ENCODE assay signal across 8 cellular contexts in the genomic region with DNA sequence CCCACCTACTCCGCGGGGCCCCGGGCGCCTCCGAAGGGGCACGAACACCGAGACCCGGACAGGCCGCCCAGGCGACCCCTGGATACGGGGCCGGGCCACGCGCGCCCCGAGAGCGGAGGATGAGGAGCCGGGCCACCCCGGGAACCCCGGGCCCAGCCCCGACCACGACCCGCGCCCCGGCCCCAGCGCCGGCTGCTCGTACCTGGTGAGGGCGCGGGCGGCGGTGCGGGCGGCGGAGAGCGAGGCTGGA. TPM values are rescaled to one million over a fixed set of nuclear protein-coding genes. Genes with fewer than 3 reads are reported as not detected.
DNase-seq lines count a peak whose midpoint lies in the region; ATAC-seq and TF ChIP-seq lines count a peak whose summit lies in the region.

No MANE protein-coding gene starts in this region.

- no peak overlapping the region for H3K14ac ChIP-seq in IMR-90 (replicated peaks; ENCODE audit: low read depth, low read length)

- no peak overlapping the region for H2BK15ac ChIP-seq in IMR-90 (ENCODE audit: low read depth, low read length)

- peak overlapping the region; percentile 98 for H2AK9ac ChIP-seq in IMR-90 (replicated peaks; ENCODE audit: low read depth, low read length, poor library complexity)

- no peak overlapping the region for H3K18ac ChIP-seq in IMR-90 (ENCODE audit: low read depth, low read length)

- peaks cover 37% of the 10 kb centered on the region for H3K79me2 ChIP-seq in osteoblast (ENCODE audit: insufficient read depth, low read length)

- POLR2A ChIA-PET in IMR-90 (lab: Charles Lee; ENCODE audit: unreplicated experiment): interaction anchor here (0.6 to 1.5 kb wide), 2 partner anchors 60 to 243 kb away, joined by 3 to 4 read pairs; a partner anchor contains a TSS

- H3K4me3 ChIP-seq in IMR-90 (ENCODE audit: insufficient read depth, low read depth, low read length) (peak overlapping the region; percentile 54), osteoblast (ENCODE audit: insufficient read depth, low read length) (peak overlapping the region; percentile 78)

- H3K4me1 ChIP-seq in IMR-90 (ENCODE audit: control insufficient read depth, insufficient read depth, low read length) (peaks cover 13% of the 10 kb centered on the region), osteoblast (ENCODE audit: insufficient read depth, low read length) (peaks cover 17% of the 10 kb centered on the region)

- BruUV-seq in IMR-90 (replicated peaks; lab: Mats Ljungman, UMichigan): no TSS peak

- TF ChIP-seq POLR2A in IMR-90 (IDR thresholded peaks at IDR 0.05; ENCODE audit: low read depth, low read length): no peak

- peak overlapping the region; percentile 83 for H3K4me3 Mint-ChIP-seq in dendritic cell treated with granulocyte-macrophage colony-stimulating factor and Interleukin-4, amounts not matched to agents 40 ng/mL and 50 ng/mL, for 4 days

- H4K5ac ChIP-seq in IMR-90 (ENCODE audit: low read depth, low read length): no peak overlapping the region

- H3K79me1 ChIP-seq in IMR-90 (ENCODE audit: low read depth in 1 of 2, low read length in 2 of 2): peaks cover 0 to 56% of the 10 kb centered on the region in 2 experiments

- TF ChIP-seq CTCF in IMR-90 (conservative IDR thresholded peaks at IDR 0.05; ENCODE audit: low read depth, low read length) (no peak), osteoblast (IDR thresholded peaks at IDR 0.05; ENCODE audit: extremely low read depth, low read depth, low read length) (no peak)

- in situ Hi-C loops in IMR-90 (cut with MboI; ENCODE audit: low sequenced_read_pairs): no loop called here

- H3K9me1 ChIP-seq in IMR-90 (ENCODE audit: insufficient read depth, low read length): peaks cover 5% of the 10 kb centered on the region; the same call in 1 of the 2 replicates

- H3K9me3 Mint-ChIP-seq in dendritic cell treated with granulocyte-macrophage colony-stimulating factor and Interleukin-4, amounts not matched to agents 40 ng/mL and 50 ng/mL, for 4 days: no peaks in the 10 kb centered on the region

- H4K8ac ChIP-seq in IMR-90 (ENCODE audit: low read depth in 2 of 2, low read length in 2 of 2): peak overlapping the region in 1 of 2 experiments; percentile 49; a peak in 1 of 4 replicates

- peak overlapping the region; percentile 87 for H3K9ac ChIP-seq in IMR-90 (ENCODE audit: low read depth, low read length)

- peaks cover 31% of the 10 kb centered on the region for H4K20me1 ChIP-seq in IMR-90 (ENCODE audit: insufficient read depth, low read length)
- H4K20me1 ChIP-seq in osteoblast (ENCODE audit: insufficient read depth, low read length): peaks cover 25% of the 10 kb centered on the region

- no peak for TF ChIP-seq RAD21 in IMR-90 (IDR thresholded peaks at IDR 0.05; ENCODE audit: low read length)

- dilution Hi-C loops in IMR-90 (cut with HindIII; ENCODE audit: low sequenced_read_pairs, unreplicated experiment): no loop called here

- H3K9me3 ChIP-seq in IMR-90 (ENCODE audit: control insufficient read depth, insufficient read depth, low read length) (no peaks in the 10 kb centered on the region), osteoblast (ENCODE audit: low read depth, low read length) (no peaks in the 10 kb centered on the region)

- H2BK5ac ChIP-seq in IMR-90 (ENCODE audit: low read depth, low read length, poor library complexity, severe bottlenecking): peak overlapping the region; percentile 44

- H3K27ac Mint-ChIP-seq in dendritic cell treated with granulocyte-macrophage colony-stimulating factor and Interleukin-4, amounts not matched to agents 40 ng/mL and 50 ng/mL, for 4 days: peak overlapping the region; percentile 80

- H2AFZ ChIP-seq in IMR-90 (replicated peaks; ENCODE audit: low read length, poor library complexity) (peak overlapping the region; percentile 88), osteoblast (ENCODE audit: low read length) (no peak overlapping the region)

- peaks cover 58% of the 10 kb centered on the region for H3K36me3 Mint-ChIP-seq in dendritic cell treated with granulocyte-macrophage colony-stimulating factor and Interleukin-4, amounts not matched to agents 40 ng/mL and 50 ng/mL, for 4 days (ENCODE audit: low read depth)

- CTCF ChIA-PET in IMR-90 (lab: Yijun Ruan, JAX): no interaction called here

- H3K27ac ChIP-seq in IMR-90 (ENCODE audit: insufficient read depth, low read length): peak overlapping the region; percentile 74
- peak overlapping the region; percentile 51 for H3K27ac ChIP-seq in osteoblast (ENCODE audit: low read depth, low read length)

- H3K23ac ChIP-seq in IMR-90 (ENCODE audit: low read depth, low read length): no peak overlapping the region

- H2BK120ac ChIP-seq in IMR-90 (ENCODE audit: low read depth, low read length): no peak overlapping the region

- H3K36me3 ChIP-seq in IMR-90 (ENCODE audit: control insufficient read depth, insufficient read depth, low read length) (peaks cover 25% of the 10 kb centered on the region), osteoblast (ENCODE audit: insufficient read depth, low read length) (peaks cover 24% of the 10 kb centered on the region)

- peaks cover 34% of the 10 kb centered on the region for H3K4me1 Mint-ChIP-seq in dendritic cell treated with granulocyte-macrophage colony-stimulating factor and Interleukin-4, amounts not matched to agents 40 ng/mL and 50 ng/mL, for 4 days (ENCODE audit: low read depth)

- no peak overlapping the region for H3K4ac ChIP-seq in IMR-90 (ENCODE audit: low read depth, low read length)

- no peak overlapping the region for H4K91ac ChIP-seq in IMR-90 (ENCODE audit: insufficient read depth, low read depth, low read length)

- no peak overlapping the region for H2BK20ac ChIP-seq in IMR-90 (ENCODE audit: low read depth, low read length)

- H3K4me2 ChIP-seq in IMR-90 (ENCODE audit: low read depth, low read length): peak overlapping the region; percentile 83; the same call in 1 of the 2 replicates
- H3K4me2 ChIP-seq in osteoblast (ENCODE audit: insufficient read depth, low read length): peak overlapping the region; percentile 91

- intact Hi-C loops in IMR-90 (cut with micrococcal nuclease): loop anchor here (1.0 to 2.0 kb wide), 3 partner anchors 56 to 67 kb away; a partner anchor contains a TSS
- intact Hi-C loops in dendritic cell treated with granulocyte-macrophage colony-stimulating factor and Interleukin-4, amounts not matched to agents 40 ng/mL and 50 ng/mL, for 4 days (cut with micrococcal nuclease): no loop called here

- H3K27me3 ChIP-seq in IMR-90 (ENCODE audit: control insufficient read depth, insufficient read depth, low read length) (no peaks in the 10 kb centered on the region), osteoblast (ENCODE audit: insufficient read depth, low read length) (no peaks in the 10 kb centered on the region)

- H3K27me3 Mint-ChIP-seq in dendritic cell treated with granulocyte-macrophage colony-stimulating factor and Interleukin-4, amounts not matched to agents 40 ng/mL and 50 ng/mL, for 4 days: peaks cover 5% of the 10 kb centered on the region

- 0 out of 2 replicates have a peak overlapping the region, but pooled peaks have one; percentile 17 for H3K56ac ChIP-seq in IMR-90 (ENCODE audit: extremely low read depth, insufficient read depth, low read length)

- WGBS in IMR-90 (ENCODE audit: extremely low coverage in 2 of 2, insufficient read length in 1 of 2), 2 experiments: 0% methylated on average over 29 of the region's 36 CpGs; no CpG with 5 or more reads in 1 of the 2 experiments

- DNase-seq in IMR-90 (no peak), osteoblast (ENCODE audit: insufficient read length, low spot score, missing footprints) (no peak), HT-29 (ENCODE audit: low spot score) (no peak), AG20443 (ENCODE audit: low spot score) (no peak), SW480 (ENCODE audit: low spot score) (no peak)
- no peak for DNase-seq in stimulated activated CD4-positive, alpha-beta T cell treated with anti-CD3 and anti-CD28 coated beads, Interleukin-4, amount 100 ng/mL, for 1 hour

- peak; percentile 12 for ATAC-seq in GM18858 (IDR thresholded peaks at IDR 0.05; ENCODE audit: unreplicated experiment)
- peak; percentile 2 for ATAC-seq in IMR-90 (ENCODE audit: low read depth)

- peak overlapping the region; percentile 8; the same call in 1 of the 2 replicates for H2AK5ac ChIP-seq in IMR-90 (ENCODE audit: low read depth, low read length)

TF ChIP-seq in IMR-90, 13 proteins besides CTCF, POLR2A, EP300 and RAD21 (continues in another document):
- no peak for TF ChIP-seq RCOR1 (IDR thresholded peaks at IDR 0.05; ENCODE audit: insufficient replicate concordance, low read length)
- no peak for TF ChIP-seq SMC3 (IDR thresholded peaks at IDR 0.05; ENCODE audit: low read depth, low read length)
- TF ChIP-seq, protein P1, sequence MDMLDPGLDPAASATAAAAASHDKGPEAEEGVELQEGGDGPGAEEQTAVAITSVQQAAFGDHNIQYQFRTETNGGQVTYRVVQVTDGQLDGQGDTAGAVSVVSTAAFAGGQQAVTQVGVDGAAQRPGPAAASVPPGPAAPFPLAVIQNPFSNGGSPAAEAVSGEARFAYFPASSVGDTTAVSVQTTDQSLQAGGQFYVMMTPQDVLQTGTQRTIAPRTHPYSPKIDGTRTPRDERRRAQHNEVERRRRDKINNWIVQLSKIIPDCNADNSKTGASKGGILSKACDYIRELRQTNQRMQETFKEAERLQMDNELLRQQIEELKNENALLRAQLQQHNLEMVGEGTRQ (IDR thresholded peaks at IDR 0.05; ENCODE audit: low read depth, low read length): no peak

RNA-seq across cellular contexts. Expression of a gene that starts 0.2 kb away (rescaled TPM):
- total RNA-seq in IMR-90 (2012; rRNA removed) (12.4 and 15.3 TPM in 2 replicates), osteoblast (120 and 142 TPM in 2 replicates)
- polyA plus RNA-seq in IMR-90 (2012; rRNA removed): 56.0 and 68.5 TPM in 2 replicates
- polyA plus RNA-seq in IMR-90 (2012; cell fraction: cytosol; rRNA removed): 22.8 and 57.7 TPM in 2 replicates
- polyA plus RNA-seq in IMR-90 (2012; cell fraction: nucleus; rRNA removed; ENCODE audit: low replicate concordance): 126 and 440 TPM in 2 replicates
- total RNA-seq in HT-29 (2014; rRNA removed; shearing (Covaris generic)): 477 and 592 TPM in 2 replicates

RNA-seq across cellular contexts. Expression of a gene that starts 32.2 kb away (rescaled TPM):
- total RNA-seq in IMR-90 (2012; rRNA removed) (26.9 and 29.0 TPM in 2 replicates), osteoblast (43.8 and 43.9 TPM in 2 replicates)
- polyA plus RNA-seq in IMR-90 (2012; rRNA removed): 76.9 and 95.3 TPM in 2 replicates
- polyA plus RNA-seq in IMR-90 (2012; cell fraction: cytosol; rRNA removed): 60.1 and 65.0 TPM in 2 replicates
- polyA plus RNA-seq in IMR-90 (2012; cell fraction: nucleus; rRNA removed; ENCODE audit: low replicate concordance): 435 and 1,044 TPM in 2 replicates
- total RNA-seq in HT-29 (2014; rRNA removed; shearing (Covaris generic)): 320 and 339 TPM in 2 replicates

RNA-seq across cellular contexts. Expression of a gene that starts 46.1 kb away (rescaled TPM):
- total RNA-seq in IMR-90 (2012; rRNA removed) (177 and 181 TPM in 2 replicates), osteoblast (90.2 and 93.7 TPM in 2 replicates)
- polyA plus RNA-seq in IMR-90 (2012; rRNA removed): 157 and 168 TPM in 2 replicates
- 93.5 and 156 TPM in 2 replicates for polyA plus RNA-seq in IMR-90 (2012; cell fraction: cytosol; rRNA removed)
- 234 and 517 TPM in 2 replicates for polyA plus RNA-seq in IMR-90 (2012; cell fraction: nucleus; rRNA removed; ENCODE audit: low replicate concordance)
- total RNA-seq in HT-29 (2014; rRNA removed; shearing (Covaris generic)): 281 and 295 TPM in 2 replicates

RNA-seq across cellular contexts. Expression of a gene that starts 46.2 kb away (rescaled TPM):
- total RNA-seq in IMR-90 (2012; rRNA removed) (6.8 and 8.6 TPM in 2 replicates), osteoblast (46.3 and 52.7 TPM in 2 replicates)
- 47.3 and 51.1 TPM in 2 replicates for polyA plus RNA-seq in IMR-90 (2012; rRNA removed)
- 27.2 and 51.3 TPM in 2 replicates for polyA plus RNA-seq in IMR-90 (2012; cell fraction: cytosol; rRNA removed)
- 271 and 643 TPM in 2 replicates for polyA plus RNA-seq in IMR-90 (2012; cell fraction: nucleus; rRNA removed; ENCODE audit: low replicate concordance)
- 49.5 and 52.6 TPM in 2 replicates for total RNA-seq in HT-29 (2014; rRNA removed; shearing (Covaris generic))
